Comparison of ENCODE assay signal across 1 cellular context in the genomic region with DNA sequence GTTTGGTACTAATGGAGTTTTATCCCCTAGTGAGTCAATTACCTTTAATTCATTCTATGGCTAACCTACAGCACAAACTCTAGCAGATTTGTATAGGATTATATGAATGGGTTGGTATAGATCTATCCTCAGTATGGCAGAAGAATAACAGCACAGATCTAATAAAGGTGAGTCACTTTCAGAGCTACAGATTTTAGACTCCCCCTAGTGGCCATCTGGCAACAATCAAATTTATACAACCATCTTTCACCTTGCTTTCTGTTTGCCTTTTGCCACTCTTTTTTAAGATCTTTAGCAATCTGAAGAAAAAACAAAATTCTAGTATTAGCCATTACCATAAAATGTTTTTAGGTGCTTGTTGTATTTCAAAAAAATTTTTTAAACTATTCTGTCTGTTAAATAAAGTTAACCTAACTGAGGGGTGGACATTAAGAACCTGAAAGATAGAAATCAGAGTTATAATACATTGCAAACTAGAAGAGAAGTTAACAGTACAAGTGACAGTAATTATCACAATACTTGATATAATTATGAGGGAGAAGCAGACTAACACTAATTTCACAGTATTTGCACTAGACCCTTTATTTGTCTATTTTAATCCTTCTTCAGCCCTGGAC.
TF ChIP-seq lines count a peak whose summit lies in the region.

No MANE protein-coding gene starts in this region.

TF ChIP-seq in GM12878, 131 proteins besides CTCF, POLR2A, EP300 and RAD21:
- no peak for TF ChIP-seq NR2C1 (IDR thresholded peaks at IDR 0.05)
- TF ChIP-seq MTA3 (IDR thresholded peaks at IDR 0.05; ENCODE audit: borderline replicate concordance, low read length) = no peak
- TF ChIP-seq PAX8 (IDR thresholded peaks at IDR 0.05) = no peak
- peak; percentile 33; the same call in 1 of the 2 replicates for TF ChIP-seq NBN (IDR thresholded peaks at IDR 0.05)
- TF ChIP-seq CHD1 (IDR thresholded peaks at IDR 0.05; ENCODE audit: low read depth, low read length) = no peak
- TF ChIP-seq ZBED1 (IDR thresholded peaks at IDR 0.05; ENCODE audit: borderline replicate concordance) = no peak
- TF ChIP-seq YY1 (IDR thresholded peaks at IDR 0.05; ENCODE audit: low read depth, low read length) = peak; percentile 48; the same call in 1 of the 2 replicates
- no peak for TF ChIP-seq FOXM1 (IDR thresholded peaks at IDR 0.05; ENCODE audit: low read depth, low read length)
- no peak for TF ChIP-seq TCF7 (IDR thresholded peaks at IDR 0.05; ENCODE audit: borderline replicate concordance)
- TF ChIP-seq NFXL1 (IDR thresholded peaks at IDR 0.05; ENCODE audit: borderline replicate concordance) = no peak
- TF ChIP-seq EZH2 (IDR thresholded peaks at IDR 0.05; ENCODE audit: borderline replicate concordance, control insufficient read depth, low read depth, low read length) = no peak
- no peak for TF ChIP-seq POLR2AphosphoS2 (IDR thresholded peaks at IDR 0.05; ENCODE audit: low read depth, low read length)
- TF ChIP-seq, protein P1, sequence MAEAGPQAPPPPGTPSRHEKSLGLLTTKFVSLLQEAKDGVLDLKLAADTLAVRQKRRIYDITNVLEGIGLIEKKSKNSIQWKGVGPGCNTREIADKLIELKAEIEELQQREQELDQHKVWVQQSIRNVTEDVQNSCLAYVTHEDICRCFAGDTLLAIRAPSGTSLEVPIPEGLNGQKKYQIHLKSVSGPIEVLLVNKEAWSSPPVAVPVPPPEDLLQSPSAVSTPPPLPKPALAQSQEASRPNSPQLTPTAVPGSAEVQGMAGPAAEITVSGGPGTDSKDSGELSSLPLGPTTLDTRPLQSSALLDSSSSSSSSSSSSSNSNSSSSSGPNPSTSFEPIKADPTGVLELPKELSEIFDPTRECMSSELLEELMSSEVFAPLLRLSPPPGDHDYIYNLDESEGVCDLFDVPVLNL (IDR thresholded peaks at IDR 0.05; ENCODE audit: low read depth, low read length) = no peak
- TF ChIP-seq IRF4 (IDR thresholded peaks at IDR 0.05; ENCODE audit: low read depth, low read length) = 0 out of 2 replicates have a peak, but pooled peaks have one; percentile 16
- TF ChIP-seq SIX5 (IDR thresholded peaks at IDR 0.05; ENCODE audit: low read depth, low read length, severe bottlenecking) = no peak
- no peak for TF ChIP-seq ZNF384 (IDR thresholded peaks at IDR 0.05; ENCODE audit: borderline replicate concordance, low read depth, low read length)
- no peak for TF ChIP-seq ESRRA (IDR thresholded peaks at IDR 0.05; ENCODE audit: low read length)
- TF ChIP-seq PAX5 (IDR thresholded peaks at IDR 0.05; ENCODE audit: borderline replicate concordance, low read depth, low read length) = no peak
- TF ChIP-seq PML (IDR thresholded peaks at IDR 0.05; ENCODE audit: low read length) = no peak
- TF ChIP-seq, protein P2, sequence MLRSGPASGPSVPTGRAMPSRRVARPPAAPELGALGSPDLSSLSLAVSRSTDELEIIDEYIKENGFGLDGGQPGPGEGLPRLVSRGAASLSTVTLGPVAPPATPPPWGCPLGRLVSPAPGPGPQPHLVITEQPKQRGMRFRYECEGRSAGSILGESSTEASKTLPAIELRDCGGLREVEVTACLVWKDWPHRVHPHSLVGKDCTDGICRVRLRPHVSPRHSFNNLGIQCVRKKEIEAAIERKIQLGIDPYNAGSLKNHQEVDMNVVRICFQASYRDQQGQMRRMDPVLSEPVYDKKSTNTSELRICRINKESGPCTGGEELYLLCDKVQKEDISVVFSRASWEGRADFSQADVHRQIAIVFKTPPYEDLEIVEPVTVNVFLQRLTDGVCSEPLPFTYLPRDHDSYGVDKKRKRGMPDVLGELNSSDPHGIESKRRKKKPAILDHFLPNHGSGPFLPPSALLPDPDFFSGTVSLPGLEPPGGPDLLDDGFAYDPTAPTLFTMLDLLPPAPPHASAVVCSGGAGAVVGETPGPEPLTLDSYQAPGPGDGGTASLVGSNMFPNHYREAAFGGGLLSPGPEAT (IDR thresholded peaks at IDR 0.05; ENCODE audit: low read depth) = no peak
- TF ChIP-seq, protein P3, sequence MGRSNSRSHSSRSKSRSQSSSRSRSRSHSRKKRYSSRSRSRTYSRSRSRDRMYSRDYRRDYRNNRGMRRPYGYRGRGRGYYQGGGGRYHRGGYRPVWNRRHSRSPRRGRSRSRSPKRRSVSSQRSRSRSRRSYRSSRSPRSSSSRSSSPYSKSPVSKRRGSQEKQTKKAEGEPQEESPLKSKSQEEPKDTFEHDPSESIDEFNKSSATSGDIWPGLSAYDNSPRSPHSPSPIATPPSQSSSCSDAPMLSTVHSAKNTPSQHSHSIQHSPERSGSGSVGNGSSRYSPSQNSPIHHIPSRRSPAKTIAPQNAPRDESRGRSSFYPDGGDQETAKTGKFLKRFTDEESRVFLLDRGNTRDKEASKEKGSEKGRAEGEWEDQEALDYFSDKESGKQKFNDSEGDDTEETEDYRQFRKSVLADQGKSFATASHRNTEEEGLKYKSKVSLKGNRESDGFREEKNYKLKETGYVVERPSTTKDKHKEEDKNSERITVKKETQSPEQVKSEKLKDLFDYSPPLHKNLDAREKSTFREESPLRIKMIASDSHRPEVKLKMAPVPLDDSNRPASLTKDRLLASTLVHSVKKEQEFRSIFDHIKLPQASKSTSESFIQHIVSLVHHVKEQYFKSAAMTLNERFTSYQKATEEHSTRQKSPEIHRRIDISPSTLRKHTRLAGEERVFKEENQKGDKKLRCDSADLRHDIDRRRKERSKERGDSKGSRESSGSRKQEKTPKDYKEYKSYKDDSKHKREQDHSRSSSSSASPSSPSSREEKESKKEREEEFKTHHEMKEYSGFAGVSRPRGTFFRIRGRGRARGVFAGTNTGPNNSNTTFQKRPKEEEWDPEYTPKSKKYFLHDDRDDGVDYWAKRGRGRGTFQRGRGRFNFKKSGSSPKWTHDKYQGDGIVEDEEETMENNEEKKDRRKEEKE (IDR thresholded peaks at IDR 0.05) = no peak
- TF ChIP-seq, protein P4, sequence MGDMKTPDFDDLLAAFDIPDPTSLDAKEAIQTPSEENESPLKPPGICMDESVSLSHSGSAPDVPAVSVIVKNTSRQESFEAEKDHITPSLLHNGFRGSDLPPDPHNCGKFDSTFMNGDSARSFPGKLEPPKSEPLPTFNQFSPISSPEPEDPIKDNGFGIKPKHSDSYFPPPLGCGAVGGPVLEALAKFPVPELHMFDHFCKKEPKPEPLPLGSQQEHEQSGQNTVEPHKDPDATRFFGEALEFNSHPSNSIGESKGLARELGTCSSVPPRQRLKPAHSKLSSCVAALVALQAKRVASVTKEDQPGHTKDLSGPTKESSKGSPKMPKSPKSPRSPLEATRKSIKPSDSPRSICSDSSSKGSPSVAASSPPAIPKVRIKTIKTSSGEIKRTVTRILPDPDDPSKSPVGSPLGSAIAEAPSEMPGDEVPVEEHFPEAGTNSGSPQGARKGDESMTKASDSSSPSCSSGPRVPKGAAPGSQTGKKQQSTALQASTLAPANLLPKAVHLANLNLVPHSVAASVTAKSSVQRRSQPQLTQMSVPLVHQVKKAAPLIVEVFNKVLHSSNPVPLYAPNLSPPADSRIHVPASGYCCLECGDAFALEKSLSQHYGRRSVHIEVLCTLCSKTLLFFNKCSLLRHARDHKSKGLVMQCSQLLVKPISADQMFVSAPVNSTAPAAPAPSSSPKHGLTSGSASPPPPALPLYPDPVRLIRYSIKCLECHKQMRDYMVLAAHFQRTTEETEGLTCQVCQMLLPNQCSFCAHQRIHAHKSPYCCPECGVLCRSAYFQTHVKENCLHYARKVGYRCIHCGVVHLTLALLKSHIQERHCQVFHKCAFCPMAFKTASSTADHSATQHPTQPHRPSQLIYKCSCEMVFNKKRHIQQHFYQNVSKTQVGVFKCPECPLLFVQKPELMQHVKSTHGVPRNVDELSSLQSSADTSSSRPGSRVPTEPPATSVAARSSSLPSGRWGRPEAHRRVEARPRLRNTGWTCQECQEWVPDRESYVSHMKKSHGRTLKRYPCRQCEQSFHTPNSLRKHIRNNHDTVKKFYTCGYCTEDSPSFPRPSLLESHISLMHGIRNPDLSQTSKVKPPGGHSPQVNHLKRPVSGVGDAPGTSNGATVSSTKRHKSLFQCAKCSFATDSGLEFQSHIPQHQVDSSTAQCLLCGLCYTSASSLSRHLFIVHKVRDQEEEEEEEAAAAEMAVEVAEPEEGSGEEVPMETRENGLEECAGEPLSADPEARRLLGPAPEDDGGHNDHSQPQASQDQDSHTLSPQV (IDR thresholded peaks at IDR 0.05) = no peak
- no peak for TF ChIP-seq KLF5 (IDR thresholded peaks at IDR 0.05; ENCODE audit: partially characterized antibody)
- TF ChIP-seq JUNB (IDR thresholded peaks at IDR 0.05) = 0 out of 2 replicates have a peak, but pooled peaks have one; percentile 11
- TF ChIP-seq KDM1A (IDR thresholded peaks at IDR 0.05; ENCODE audit: borderline replicate concordance) = no peak
- no peak for TF ChIP-seq SIN3A (IDR thresholded peaks at IDR 0.05; ENCODE audit: low read depth, low read length)
- no peak for TF ChIP-seq ZNF207 (IDR thresholded peaks at IDR 0.05; ENCODE audit: borderline replicate concordance)
- TF ChIP-seq JUND (IDR thresholded peaks at IDR 0.05; ENCODE audit: low read depth, low read length) = no peak
- TF ChIP-seq SMAD1 (IDR thresholded peaks at IDR 0.05; ENCODE audit: low read depth, partially characterized antibody) = no peak
- TF ChIP-seq CHD4 (IDR thresholded peaks at IDR 0.05) = no peak
- TF ChIP-seq TCF12 (IDR thresholded peaks at IDR 0.05; ENCODE audit: low read depth, low read length) = no peak
- TF ChIP-seq, protein P5, sequence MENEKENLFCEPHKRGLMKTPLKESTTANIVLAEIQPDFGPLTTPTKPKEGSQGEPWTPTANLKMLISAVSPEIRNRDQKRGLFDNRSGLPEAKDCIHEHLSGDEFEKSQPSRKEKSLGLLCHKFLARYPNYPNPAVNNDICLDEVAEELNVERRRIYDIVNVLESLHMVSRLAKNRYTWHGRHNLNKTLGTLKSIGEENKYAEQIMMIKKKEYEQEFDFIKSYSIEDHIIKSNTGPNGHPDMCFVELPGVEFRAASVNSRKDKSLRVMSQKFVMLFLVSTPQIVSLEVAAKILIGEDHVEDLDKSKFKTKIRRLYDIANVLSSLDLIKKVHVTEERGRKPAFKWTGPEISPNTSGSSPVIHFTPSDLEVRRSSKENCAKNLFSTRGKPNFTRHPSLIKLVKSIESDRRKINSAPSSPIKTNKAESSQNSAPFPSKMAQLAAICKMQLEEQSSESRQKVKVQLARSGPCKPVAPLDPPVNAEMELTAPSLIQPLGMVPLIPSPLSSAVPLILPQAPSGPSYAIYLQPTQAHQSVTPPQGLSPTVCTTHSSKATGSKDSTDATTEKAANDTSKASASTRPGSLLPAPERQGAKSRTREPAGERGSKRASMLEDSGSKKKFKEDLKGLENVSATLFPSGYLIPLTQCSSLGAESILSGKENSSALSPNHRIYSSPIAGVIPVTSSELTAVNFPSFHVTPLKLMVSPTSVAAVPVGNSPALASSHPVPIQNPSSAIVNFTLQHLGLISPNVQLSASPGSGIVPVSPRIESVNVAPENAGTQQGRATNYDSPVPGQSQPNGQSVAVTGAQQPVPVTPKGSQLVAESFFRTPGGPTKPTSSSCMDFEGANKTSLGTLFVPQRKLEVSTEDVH (IDR thresholded peaks at IDR 0.05; ENCODE audit: low read depth, partially characterized antibody) = no peak
- TF ChIP-seq SMC3 (IDR thresholded peaks at IDR 0.05; ENCODE audit: borderline replicate concordance, low read length) = peak; percentile 74; the same call in 1 of the 2 replicates
- no peak for TF ChIP-seq ZNF274 (IDR thresholded peaks at IDR 0.05; ENCODE audit: insufficient read depth, insufficient read length)
